ENCODE assay signal across 9 cellular contexts in the genomic region with DNA sequence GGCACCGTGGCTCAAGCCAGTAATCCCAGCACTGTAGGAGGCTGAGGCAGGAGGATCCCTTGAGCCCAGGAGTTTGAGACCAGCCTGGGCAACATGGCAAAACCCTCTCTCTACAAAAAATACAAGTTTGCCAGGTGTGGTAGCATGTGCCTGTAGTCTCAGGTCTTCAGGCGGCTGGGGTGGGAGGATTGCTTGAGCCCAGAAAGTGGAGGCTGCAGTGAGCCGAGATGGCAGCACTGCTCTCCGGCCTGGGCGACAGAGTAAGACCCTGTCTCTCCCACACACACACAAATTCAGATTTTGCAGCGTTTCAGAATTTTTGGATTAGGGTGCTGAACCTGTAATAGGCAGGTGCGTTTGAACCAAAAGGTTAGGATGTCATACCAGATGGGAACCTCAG. TPM values are rescaled to one million over a fixed set of nuclear protein-coding genes. Genes with fewer than 3 reads are reported as not detected.
DNase-seq lines count a peak whose midpoint lies in the region; ATAC-seq and TF ChIP-seq lines count a peak whose summit lies in the region.
"Had no signal": no experiment of that assay in that cellular context is flagged by ENCODE, and none has a peak within 500 bp of the region (broad histone marks: within the 10 kb centered on the region; RNA-seq: fewer than 3 reads in every experiment).

No MANE protein-coding gene starts in this region.

- H3K27me3 ChIP-seq in CD8-positive, alpha-beta T cell (ENCODE audit: insufficient read depth, low read length), result no peaks in the 10 kb centered on the region
- no peaks in the 10 kb centered on the region for H3K27me3 ChIP-seq in HUES48 (ENCODE audit: control insufficient read depth, insufficient read depth, low read length)

- TF ChIP-seq CTCF in CD8-positive, alpha-beta T cell (IDR thresholded peaks at IDR 0.05), result no peak
- TF ChIP-seq CTCF in natural killer cell (IDR thresholded peaks at IDR 0.05) (no peak), mucosa of descending colon (IDR thresholded peaks at IDR 0.05) (no peak), mesothelial cell of epicardium (IDR thresholded peaks at IDR 0.05; ENCODE audit: unreplicated experiment) (no peak), GM13976 (IDR thresholded peaks at IDR 0.05; ENCODE audit: borderline replicate concordance, control extremely low read depth, extremely low read depth, insufficient read depth, missing control alignments) (no peak)

- no peak for DNase-seq in CD8-positive, alpha-beta T cell
- no peak for DNase-seq in activated naive CD8-positive, alpha-beta T cell treated with anti-CD3 and anti-CD28 coated beads for 36 hours
- no peak for DNase-seq in natural killer cell
- DNase-seq in mucosa of descending colon, result no peak
- DNase-seq in mesothelial cell of epicardium (ENCODE audit: low spot score in 2 of 2, unreplicated experiment in 2 of 2), result no peak
- DNase-seq in GM13976 (ENCODE audit: low spot score), result no peak
- no peak for DNase-seq in iPS-NIHi7 (ENCODE audit: extremely low spot score)
- DNase-seq: NCI-H146 had no signal

- no peak overlapping the region for H3K9ac ChIP-seq in HUES48 (ENCODE audit: low read depth, low read length)

- peaks cover 28% of the 10 kb centered on the region for H3K36me3 ChIP-seq in CD8-positive, alpha-beta T cell (ENCODE audit: insufficient read depth, low read length)
- H3K36me3 ChIP-seq in HUES48 (ENCODE audit: control insufficient read depth, insufficient read depth, low read length), result peaks cover 33% of the 10 kb centered on the region
- H3K36me3 ChIP-seq in mucosa of descending colon (ENCODE audit: low read depth), result peaks cover 9% of the 10 kb centered on the region

- ATAC-seq in CD8-positive, alpha-beta T cell, result no peak
- no peak for ATAC-seq in natural killer cell
- ATAC-seq in mucosa of descending colon, result no peak

- POLR2A ChIA-PET in CD8-positive, alpha-beta T cell (lab: Charles Lee), result interaction anchor here (0.7 to 2.3 kb wide), 9 partner anchors 25 to 268 kb away, joined by 3 to 16 read pairs (median 3); partner anchors contain the start of genes AP2A1, FLT3LG, PIH1D1 and PRMT1

- CTCF ChIA-PET in CD8-positive, alpha-beta T cell (lab: Charles Lee), result interaction anchor here (1.1 to 5.2 kb wide), 5 partner anchors 10 to 174 kb away, joined by 4 to 27 read pairs (median 6); no protein-coding TSS in a partner anchor

- peak overlapping the region; percentile 95 for H3K4me3 ChIP-seq in CD8-positive, alpha-beta T cell (ENCODE audit: low read depth, low read length)
- H3K4me3 ChIP-seq in HUES48 (ENCODE audit: low read depth, low read length) (no peak overlapping the region), mucosa of descending colon (no peak overlapping the region)

- intact Hi-C loops in CD8-positive, alpha-beta T cell (cut with DNase I, micrococcal nuclease), result no loop called here
- intact Hi-C loops in natural killer cell (cut with micrococcal nuclease), result no loop called here
- intact Hi-C loops in mucosa of descending colon (cut with DNase I, micrococcal nuclease), result no loop called here

- H3K9me3 Mint-ChIP-seq in CD8-positive, alpha-beta T cell, result no peaks in the 10 kb centered on the region
- peaks cover 1% of the 10 kb centered on the region for H3K9me3 Mint-ChIP-seq in activated naive CD8-positive, alpha-beta T cell treated with anti-CD3 and anti-CD28 coated beads for 36 hours
- H3K9me3 Mint-ChIP-seq in natural killer cell, result no peaks in the 10 kb centered on the region
- no peaks in the 10 kb centered on the region for H3K9me3 Mint-ChIP-seq in mesothelial cell of epicardium

- peaks cover 46% of the 10 kb centered on the region for H3K36me3 Mint-ChIP-seq in CD8-positive, alpha-beta T cell
- peaks cover 45% of the 10 kb centered on the region for H3K36me3 Mint-ChIP-seq in activated naive CD8-positive, alpha-beta T cell treated with anti-CD3 and anti-CD28 coated beads for 36 hours
- H3K36me3 Mint-ChIP-seq in natural killer cell (no peaks in the 10 kb centered on the region), mesothelial cell of epicardium (peaks cover 10% of the 10 kb centered on the region)

- H3K9me3 ChIP-seq in CD8-positive, alpha-beta T cell (ENCODE audit: low read length), result no peaks in the 10 kb centered on the region
- H3K9me3 ChIP-seq in HUES48 (ENCODE audit: control insufficient read depth, insufficient read depth, low read length) (no peaks in the 10 kb centered on the region), mucosa of descending colon (no peaks in the 10 kb centered on the region)

- H3K4me1 ChIP-seq in CD8-positive, alpha-beta T cell (ENCODE audit: insufficient read depth, low read length), result peaks cover 52% of the 10 kb centered on the region
- H3K4me1 ChIP-seq in HUES48 (ENCODE audit: control insufficient read depth, insufficient read depth, low read length), result peaks cover 27% of the 10 kb centered on the region
- H3K4me1 ChIP-seq in mucosa of descending colon (ENCODE audit: low read depth), result peaks cover 34% of the 10 kb centered on the region

- no peaks in the 10 kb centered on the region for H3K27me3 Mint-ChIP-seq in CD8-positive, alpha-beta T cell (ENCODE audit: low read depth)
- H3K27me3 Mint-ChIP-seq in activated naive CD8-positive, alpha-beta T cell treated with anti-CD3 and anti-CD28 coated beads for 36 hours, result peaks cover 8% of the 10 kb centered on the region
- H3K27me3 Mint-ChIP-seq in natural killer cell (ENCODE audit: low read depth in 2 of 2) (no peaks in the 10 kb centered on the region), mesothelial cell of epicardium (ENCODE audit: low read depth) (no peaks in the 10 kb centered on the region)

- H3K4me1 Mint-ChIP-seq in CD8-positive, alpha-beta T cell (ENCODE audit: low read depth), result peaks cover 58% of the 10 kb centered on the region
- H3K4me1 Mint-ChIP-seq in activated naive CD8-positive, alpha-beta T cell treated with anti-CD3 and anti-CD28 coated beads for 36 hours, result peaks cover 53% of the 10 kb centered on the region
- H3K4me1 Mint-ChIP-seq in natural killer cell (peaks cover 50 to 61% of the 10 kb centered on the region in 2 donors), mesothelial cell of epicardium (peaks cover 31% of the 10 kb centered on the region)

- peak overlapping the region; percentile 100 for H3K4me3 Mint-ChIP-seq in CD8-positive, alpha-beta T cell
- peak overlapping the region; percentile 97 for H3K4me3 Mint-ChIP-seq in activated naive CD8-positive, alpha-beta T cell treated with anti-CD3 and anti-CD28 coated beads for 36 hours
- H3K4me3 Mint-ChIP-seq in natural killer cell, result peak overlapping the region; percentile 99
- H3K4me3 Mint-ChIP-seq in mesothelial cell of epicardium, result no peak overlapping the region

- peak overlapping the region; percentile 98 for H3K27ac Mint-ChIP-seq in CD8-positive, alpha-beta T cell
- H3K27ac Mint-ChIP-seq in activated naive CD8-positive, alpha-beta T cell treated with anti-CD3 and anti-CD28 coated beads for 36 hours, result peak overlapping the region; percentile 99
- H3K27ac Mint-ChIP-seq in natural killer cell (peak overlapping the region; percentile 97), mesothelial cell of epicardium (no peak overlapping the region)

- in situ Hi-C loops in GM13976 (cut with MboI; ENCODE audit: low sequenced_read_pairs, unreplicated experiment), result no loop called here

- H3K27ac ChIP-seq in CD8-positive, alpha-beta T cell (ENCODE audit: low read depth, low read length), result peak overlapping the region; percentile 95
- H3K27ac ChIP-seq in HUES48 (ENCODE audit: low read depth, low read length), result peak overlapping the region; percentile 96

RNA-seq across cellular contexts. Expression of gene RPS11, which starts 2.2 kb away (rescaled TPM):
- 1,000 to 10,000 TPM; 3,746 to 3,873 TPM for total RNA-seq in CD8-positive, alpha-beta T cell
- 1,000 to 10,000 TPM; 2,825 to 2,867 TPM for total RNA-seq in activated naive CD8-positive, alpha-beta T cell treated with anti-CD3 and anti-CD28 coated beads for 36 hours
- total RNA-seq in natural killer cell (1,000 to 10,000 TPM; 1,427 to 1,714 (median 1,549) TPM), mucosa of descending colon (1,000 to 10,000 TPM; 1,414 to 1,682 (median 1,521) TPM), mesothelial cell of epicardium (2,052 to 2,151 TPM (median 2,132 TPM) in 3 replicates)

RNA-seq across cellular contexts. Expression of gene RPL13A, which starts 11.1 kb away (rescaled TPM):
- total RNA-seq in CD8-positive, alpha-beta T cell, result 1,000 to 10,000 TPM; 5,165 to 5,323 TPM
- 1,000 to 10,000 TPM; 3,663 to 3,691 TPM for total RNA-seq in activated naive CD8-positive, alpha-beta T cell treated with anti-CD3 and anti-CD28 coated beads for 36 hours
- total RNA-seq in natural killer cell (1,000 to 10,000 TPM; 1,881 to 2,284 (median 2,283) TPM), mucosa of descending colon (1,000 to 10,000 TPM; 2,162 to 2,782 (median 2,296) TPM), mesothelial cell of epicardium (2,869 to 2,959 TPM (median 2,954 TPM) in 3 replicates)

RNA-seq across cellular contexts. Expression of gene FCGRT, which starts 14.0 kb away (rescaled TPM):
- 10 to 100 TPM; 20.1 to 25.5 TPM for total RNA-seq in CD8-positive, alpha-beta T cell
- total RNA-seq in activated naive CD8-positive, alpha-beta T cell treated with anti-CD3 and anti-CD28 coated beads for 36 hours, result 10 to 100 TPM; 11.5 to 12.2 TPM
- 10 to 100 TPM; 13.5 to 39.2 (median 19.9) TPM for total RNA-seq in natural killer cell
- 100 to 1,000 TPM; 308 to 537 (median 450) TPM for total RNA-seq in mucosa of descending colon
- 121 to 132 TPM (median 127 TPM) in 3 replicates for total RNA-seq in mesothelial cell of epicardium

RNA-seq across cellular contexts. Expression of gene FLT3LG, which starts 24.5 kb away (rescaled TPM):
- 100 to 1,000 TPM; 246 to 259 TPM for total RNA-seq in CD8-positive, alpha-beta T cell
- total RNA-seq in activated naive CD8-positive, alpha-beta T cell treated with anti-CD3 and anti-CD28 coated beads for 36 hours, result 10 to 100 TPM; 61.0 to 63.5 TPM
- total RNA-seq in natural killer cell, result 10 to 100 TPM; 44.7 to 65.7 (median 64.8) TPM
- 10 to 100 TPM in 1 of 3 donors, 1 to 10 TPM in 2; 3.3 to 14.8 (median 7.8) TPM for total RNA-seq in mucosa of descending colon
- 1.8 to 2.4 TPM (median 2.0 TPM) in 3 replicates for total RNA-seq in mesothelial cell of epicardium

RNA-seq across cellular contexts. Expression of gene RCN3, which starts 29.3 kb away (rescaled TPM):
- total RNA-seq in CD8-positive, alpha-beta T cell, result 1 to 10 TPM; 1.3 to 2.4 TPM
- 1 to 10 TPM; 3.6 to 4.3 TPM for total RNA-seq in activated naive CD8-positive, alpha-beta T cell treated with anti-CD3 and anti-CD28 coated beads for 36 hours
- total RNA-seq in natural killer cell, result 1 to 10 TPM; 2.4 to 4.7 (median 3.0) TPM
- 10 to 100 TPM; 28.5 to 42.2 (median 34.0) TPM for total RNA-seq in mucosa of descending colon
- total RNA-seq in mesothelial cell of epicardium, result 30.3 to 35.1 TPM (median 31.1 TPM) in 3 replicates
